In genomic region chr20:33132858-33133615, GRCh38 we compare ENCODE assay signal across 27 cellular contexts. TPM values are rescaled to one million over a fixed set of nuclear protein-coding genes. Genes with fewer than 3 reads are reported as not detected.
DNase-seq lines count a peak whose midpoint lies in the region.
"Had no signal": no experiment of that assay in that cellular context is flagged by ENCODE, and none has a peak within 500 bp of the region (broad histone marks: within the 10 kb centered on the region; RNA-seq: fewer than 3 reads in every experiment).

No MANE protein-coding gene starts in this region.

- no peak overlapping the region for H3K27ac ChIP-seq in BLaER1
- H3K27ac ChIP-seq in trophoblast cell (ENCODE audit: low read depth, low read length) = no peak overlapping the region
- H3K27ac ChIP-seq: left ventricle myocardium inferior, spleen, upper lobe of right lung had no signal

- H4K91ac ChIP-seq in trophoblast cell (ENCODE audit: low read depth, low read length) = no peak overlapping the region

- no peak overlapping the region for H3K14ac ChIP-seq in trophoblast cell (ENCODE audit: low read length)

- H4K12ac ChIP-seq in trophoblast cell (ENCODE audit: low read depth, low read length) = no peak overlapping the region

- H3K79me1 ChIP-seq in trophoblast cell (ENCODE audit: low read length) = no peaks in the 10 kb centered on the region

- H4K8ac ChIP-seq in trophoblast cell (ENCODE audit: low read depth, low read length) = no peak overlapping the region

- H3K27me3 ChIP-seq in BLaER1 = no peaks in the 10 kb centered on the region
- no peaks in the 10 kb centered on the region for H3K27me3 ChIP-seq in HAP-1 (ENCODE audit: low read depth)
- no peaks in the 10 kb centered on the region for H3K27me3 ChIP-seq in adipocyte (replicated peaks; ENCODE audit: control insufficient read depth, insufficient read depth, low read length)
- no peaks in the 10 kb centered on the region for H3K27me3 ChIP-seq in trophoblast cell (ENCODE audit: insufficient read depth, low read length)
- H3K27me3 ChIP-seq: upper lobe of right lung had no signal

- H3K4me1 ChIP-seq in BLaER1 = peaks cover 6% of the 10 kb centered on the region
- H3K4me1 ChIP-seq in HAP-1 = peaks cover 6% of the 10 kb centered on the region
- H3K4me1 ChIP-seq in adipocyte (ENCODE audit: control insufficient read depth, insufficient read depth, low read length) = peaks cover 28% of the 10 kb centered on the region
- H3K4me1 ChIP-seq in trophoblast cell (ENCODE audit: control insufficient read depth in 1 of 2, insufficient read depth in 2 of 2, low read length in 2 of 2) = no peaks in the 10 kb centered on the region
- H3K4me1 ChIP-seq: left ventricle myocardium inferior, spleen, upper lobe of right lung had no signal

- no CpG with 5 or more reads among the region's 14 CpGs for whole genome bisulfite sequencing in trophoblast cell (ENCODE audit: extremely low coverage, insufficient coverage, insufficient read length)

- 0 out of 2 replicates have a peak overlapping the region, but pooled peaks have one; percentile 9 for H3K4me2 ChIP-seq in BLaER1
- no peak overlapping the region for H3K4me2 ChIP-seq in trophoblast cell (ENCODE audit: low read length)

- H2BK120ac ChIP-seq in trophoblast cell (ENCODE audit: insufficient read depth, low read length, poor library complexity) = no peak overlapping the region

- no peak overlapping the region for H2BK5ac ChIP-seq in trophoblast cell (ENCODE audit: low read depth, low read length, poor library complexity)

- no peak overlapping the region for H3K4ac ChIP-seq in trophoblast cell (ENCODE audit: low read depth, low read length)

- H3K36me3 ChIP-seq in BLaER1 (no peaks in the 10 kb centered on the region), HAP-1 (replicated peaks) (no peaks in the 10 kb centered on the region), adipocyte (ENCODE audit: control insufficient read depth, insufficient read depth, low read length, severe bottlenecking) (no peaks in the 10 kb centered on the region), trophoblast cell (ENCODE audit: control insufficient read depth in 1 of 2, insufficient read depth in 2 of 2, low read length in 2 of 2) (no peaks in the 10 kb centered on the region)
- H3K36me3 ChIP-seq: left ventricle myocardium inferior, spleen, upper lobe of right lung had no signal

- peak; percentile 50 to 73 for DNase-seq in HAP-1 (ENCODE audit: low spot score in 2 of 2)
- no peak for DNase-seq in adipocyte (ENCODE audit: low read depth)
- DNase-seq in trophoblast cell = no peak
- DNase-seq in DMS114 treated with DMSO at 0.1 percent for 48 hours (lab: John Stamatoyannopoulos, UW; ENCODE audit: unreplicated experiment) = no peak
- no peak for DNase-seq in ecto neural progenitor cell (ENCODE audit: low spot score)
- DNase-seq in activated CD4-positive, alpha-beta T cell treated with anti-CD3 and anti-CD28 coated beads, Interleukin-2, amount 50 U/mL, for 1 hour = no peak
- DNase-seq in GM19238 (ENCODE audit: insufficient read length, low spot score) = no peak
- DNase-seq: activated CD4-positive, alpha-beta T cell treated with anti-CD3 and anti-CD28 coated beads for 1 hour; activated CD8-positive, alpha-beta T cell treated with anti-CD3 and anti-CD28 coated beads, Interleukin-2, amount 10 ng/mL, durations not matched to agents 7 days and 5 days; activated effector memory CD4-positive, alpha-beta T cell treated with Interleukin-2 at 50 U/mL for 16 hours; activated naive CD8-positive, alpha-beta T cell treated with anti-CD3 and anti-CD28 coated beads for 36 hours; activated T-cell treated with anti-CD3 and anti-CD28 coated beads for 4 hours; caudate nucleus; GOT3; hypothalamus; left ventricle myocardium inferior; naive B cell; NCI-H1092; NCI-H1694 treated with DMSO at 0.1 percent for 48 hours; NCI-H510A treated with DMSO at 0.1 percent for 48 hours; spleen; stimulated activated CD4-positive, alpha-beta T cell treated with anti-CD3 and anti-CD28 coated beads, Interleukin-2, amount 100 ng/mL, for 48 hours; substantia nigra; T-helper 1 cell; upper lobe of right lung had no signal

- H2BK12ac ChIP-seq in trophoblast cell (ENCODE audit: low read length) = no peak overlapping the region

- H3K9ac ChIP-seq in BLaER1 (no peak overlapping the region), adipocyte (ENCODE audit: low read length) (no peak overlapping the region), trophoblast cell (ENCODE audit: low read length) (peak overlapping the region; percentile 44)

- H3K4me3 ChIP-seq in BLaER1 (no peak overlapping the region), HAP-1 (no peak overlapping the region), adipocyte (ENCODE audit: low read length) (peak overlapping the region; percentile 57), trophoblast cell (ENCODE audit: low read depth, low read length) (no peak overlapping the region)
- H3K4me3 ChIP-seq: left ventricle myocardium inferior, spleen, upper lobe of right lung had no signal

- no peaks in the 10 kb centered on the region for H4K20me1 ChIP-seq in BLaER1

- H2AK5ac ChIP-seq in trophoblast cell (ENCODE audit: low read length) = no peak overlapping the region

- in situ Hi-C loops in HAP-1 (cut with MboI; ENCODE audit: low sequenced_read_pairs) = no loop called here

- no peaks in the 10 kb centered on the region for H3K79me2 ChIP-seq in trophoblast cell (ENCODE audit: control insufficient read depth, insufficient read depth, low read length, poor library complexity)

- no peak overlapping the region for H3K23ac ChIP-seq in trophoblast cell (ENCODE audit: low read length)

- H3K18ac ChIP-seq in trophoblast cell (ENCODE audit: low read length) = no peak overlapping the region

- no peak overlapping the region for H2AFZ ChIP-seq in trophoblast cell (ENCODE audit: insufficient read depth, low read length, poor library complexity)

- H3K9me3 ChIP-seq in BLaER1 (peaks cover 2% of the 10 kb centered on the region; the same call in 1 of the 2 replicates), HAP-1 (no peaks in the 10 kb centered on the region), adipocyte (ENCODE audit: control insufficient read depth, low read length) (peaks cover 14% of the 10 kb centered on the region), trophoblast cell (ENCODE audit: insufficient read depth, low read depth, low read length) (peaks cover 6% of the 10 kb centered on the region)
- H3K9me3 ChIP-seq: upper lobe of right lung had no signal

RNA-seq across cellular contexts. Expression of gene BPIFA2, which starts 34.9 kb away (rescaled TPM):
- polyA plus RNA-seq in trophoblast cell (2013) = not detected in 2 replicates
- polyA plus RNA-seq: IgD-negative memory B cell, spleen had no signal

RNA-seq across cellular contexts. Expression of gene BPIFB4, which starts 53.6 kb away (rescaled TPM):
- polyA plus RNA-seq in trophoblast cell (2013) = not detected in 2 replicates
- polyA plus RNA-seq: IgD-negative memory B cell, spleen had no signal

Comparison
In these comparisons a context has a peak if more than half of its experiments do, and no peak if none do; other contexts are left out.
1. DNase-seq: peak in HAP-1 (2 of 2); none in adipocyte (single experiment), trophoblast cell (0 of 2), DMS114 treated with DMSO at 0.1 percent for 48 hours (single experiment), ecto neural progenitor cell (single experiment), activated CD4-positive, alpha-beta T cell treated with anti-CD3 and anti-CD28 coated beads, Interleukin-2, amount 50 U/mL, for 1 hour (single experiment) and GM19238 (single experiment).